1 cellular context compared by ENCODE assay signal in genomic region chr3:196164576-196164975, GRCh38.
TF ChIP-seq lines count a peak whose summit lies in the region.

No MANE protein-coding gene starts in this region.

TF ChIP-seq in HepG2, 621 proteins besides CTCF, POLR2A, EP300 and RAD21 (continued from another document):
- TF ChIP-seq, protein P1, sequence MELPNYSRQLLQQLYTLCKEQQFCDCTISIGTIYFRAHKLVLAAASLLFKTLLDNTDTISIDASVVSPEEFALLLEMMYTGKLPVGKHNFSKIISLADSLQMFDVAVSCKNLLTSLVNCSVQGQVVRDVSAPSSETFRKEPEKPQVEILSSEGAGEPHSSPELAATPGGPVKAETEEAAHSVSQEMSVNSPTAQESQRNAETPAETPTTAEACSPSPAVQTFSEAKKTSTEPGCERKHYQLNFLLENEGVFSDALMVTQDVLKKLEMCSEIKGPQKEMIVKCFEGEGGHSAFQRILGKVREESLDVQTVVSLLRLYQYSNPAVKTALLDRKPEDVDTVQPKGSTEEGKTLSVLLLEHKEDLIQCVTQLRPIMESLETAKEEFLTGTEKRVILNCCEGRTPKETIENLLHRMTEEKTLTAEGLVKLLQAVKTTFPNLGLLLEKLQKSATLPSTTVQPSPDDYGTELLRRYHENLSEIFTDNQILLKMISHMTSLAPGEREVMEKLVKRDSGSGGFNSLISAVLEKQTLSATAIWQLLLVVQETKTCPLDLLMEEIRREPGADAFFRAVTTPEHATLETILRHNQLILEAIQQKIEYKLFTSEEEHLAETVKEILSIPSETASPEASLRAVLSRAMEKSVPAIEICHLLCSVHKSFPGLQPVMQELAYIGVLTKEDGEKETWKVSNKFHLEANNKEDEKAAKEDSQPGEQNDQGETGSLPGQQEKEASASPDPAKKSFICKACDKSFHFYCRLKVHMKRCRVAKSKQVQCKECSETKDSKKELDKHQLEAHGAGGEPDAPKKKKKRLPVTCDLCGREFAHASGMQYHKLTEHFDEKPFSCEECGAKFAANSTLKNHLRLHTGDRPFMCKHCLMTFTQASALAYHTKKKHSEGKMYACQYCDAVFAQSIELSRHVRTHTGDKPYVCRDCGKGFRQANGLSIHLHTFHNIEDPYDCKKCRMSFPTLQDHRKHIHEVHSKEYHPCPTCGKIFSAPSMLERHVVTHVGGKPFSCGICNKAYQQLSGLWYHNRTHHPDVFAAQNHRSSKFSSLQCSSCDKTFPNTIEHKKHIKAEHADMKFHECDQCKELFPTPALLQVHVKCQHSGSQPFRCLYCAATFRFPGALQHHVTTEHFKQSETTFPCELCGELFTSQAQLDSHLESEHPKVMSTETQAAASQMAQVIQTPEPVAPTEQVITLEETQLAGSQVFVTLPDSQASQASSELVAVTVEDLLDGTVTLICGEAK (IDR thresholded peaks at IDR 0.05), result 0 out of 2 replicates have a peak, but pooled peaks have one; percentile 6
- TF ChIP-seq, protein P1 (CRISPR knock-in tag; IDR thresholded peaks at IDR 0.05), result no peak
- TF ChIP-seq FOXA1 (IDR thresholded peaks at IDR 0.05), result 0 out of 2 replicates have a peak, but pooled peaks have one; percentile 4
- no peak for TF ChIP-seq FOXA1 (CRISPR knock-in tag; IDR thresholded peaks at IDR 0.05)
- peak; percentile 24; the same call in 1 of the 2 replicates for TF ChIP-seq IKZF1 (IDR thresholded peaks at IDR 0.05)
